In genomic region chr16:19837984-19838707, GRCh38 we compare ENCODE assay signal across 1 cellular context.
TF ChIP-seq lines count a peak whose summit lies in the region.

No MANE protein-coding gene starts in this region.

TF ChIP-seq in GM23338, 12 proteins besides CTCF, POLR2A, EP300 and RAD21:
- TF ChIP-seq ZNF462 (CRISPR knock-in tag; IDR thresholded peaks at IDR 0.05), result 0 out of 2 replicates have a peak, but pooled peaks have one; percentile 19
- no peak for TF ChIP-seq ZNF114 (CRISPR knock-in tag; IDR thresholded peaks at IDR 0.05)
- no peak for TF ChIP-seq JUNB (IDR thresholded peaks at IDR 0.05; ENCODE audit: unreplicated experiment)
- TF ChIP-seq NANOG (IDR thresholded peaks at IDR 0.05; ENCODE audit: borderline replicate concordance), result no peak
